In genomic region chr9:134172198-134173126, GRCh38 we compare ENCODE assay signal across 17 cellular contexts. TPM values are rescaled to one million over a fixed set of nuclear protein-coding genes. Genes with fewer than 3 reads are reported as not detected.
DNase-seq lines count a peak whose midpoint lies in the region; ATAC-seq, FAIRE-seq and TF ChIP-seq lines count a peak whose summit lies in the region.
"Had no signal": no experiment of that assay in that cellular context is flagged by ENCODE, and none has a peak within 500 bp of the region (broad histone marks: within the 10 kb centered on the region; RNA-seq: fewer than 3 reads in every experiment).

No MANE protein-coding gene starts in this region.

- peak overlapping the region; percentile 23 to 75 for H3K18ac ChIP-seq in mesenchymal stem cell (ENCODE audit: low read depth in 1 of 2, low read length in 2 of 2)

- H3K4me3 ChIP-seq in Peyer's patch (no peak overlapping the region), esophagus muscularis mucosa (no peak overlapping the region), mesenchymal stem cell (ENCODE audit: insufficient read depth in 1 of 2, low read depth in 1 of 2, low read length in 2 of 2) (peak overlapping the region in 1 of 2 experiments; percentile 28), stomach (no peak overlapping the region), SJCRH30 (no peak overlapping the region)
- H3K4me3 ChIP-seq: mucosa of descending colon had no signal

- H3K9ac ChIP-seq in mesenchymal stem cell (ENCODE audit: low read length): peak overlapping the region; percentile 61
- H3K9ac ChIP-seq: KMS-11 had no signal

- H3K79me1 ChIP-seq in mesenchymal stem cell (replicated peaks; ENCODE audit: low read length, poor library complexity, severe bottlenecking): no peaks in the 10 kb centered on the region

- H3K27ac ChIP-seq in Peyer's patch: peak overlapping the region in 3 of 4 donors; percentile 49 to 68 (median 65)
- H3K27ac ChIP-seq in esophagus muscularis mucosa (replicated peaks in 1 of 4): peak overlapping the region in 3 of 4 donors; percentile 0 to 36 (median 16)
- no peak overlapping the region for H3K27ac ChIP-seq in mesenchymal stem cell (ENCODE audit: low read length, poor library complexity, severe bottlenecking)
- H3K27ac ChIP-seq in stomach: peak overlapping the region in 3 of 5 donors; percentile 46 to 70 (median 51)
- no peak overlapping the region for H3K27ac ChIP-seq in SJCRH30
- H3K27ac ChIP-seq: KMS-11, RWPE1 had no signal

- peak overlapping the region in 1 of 2 experiments; percentile 9 for H3K14ac ChIP-seq in mesenchymal stem cell (ENCODE audit: low read length in 2 of 2)

- H3K9me3 ChIP-seq in Peyer's patch (no peaks in the 10 kb centered on the region), esophagus muscularis mucosa (peaks cover 0 to 6% (median 2%) of the 10 kb centered on the region in 4 donors), mesenchymal stem cell (ENCODE audit: control insufficient read depth, low read length) (no peaks in the 10 kb centered on the region), stomach (peaks cover 0 to 4% (median 0%) of the 10 kb centered on the region in 4 donors), SJCRH30 (replicated peaks) (no peaks in the 10 kb centered on the region)
- H3K9me3 ChIP-seq: mucosa of descending colon had no signal

- H3K4me1 ChIP-seq in Peyer's patch (peaks cover 0 to 22% (median 6%) of the 10 kb centered on the region in 4 donors), esophagus muscularis mucosa (peaks cover 10 to 34% (median 30%) of the 10 kb centered on the region in 4 donors), mesenchymal stem cell (ENCODE audit: control insufficient read depth, insufficient read depth, low read depth, low read length) (peaks cover 34% of the 10 kb centered on the region), stomach (peaks cover 6 to 30% (median 21%) of the 10 kb centered on the region in 4 donors), SJCRH30 (peaks cover 13% of the 10 kb centered on the region)

- H3K36me3 ChIP-seq in Peyer's patch (no peaks in the 10 kb centered on the region), esophagus muscularis mucosa (no peaks in the 10 kb centered on the region), mesenchymal stem cell (ENCODE audit: control insufficient read depth in 1 of 2, insufficient read depth in 2 of 2, low read depth in 1 of 2, low read length in 2 of 2) (no peaks in the 10 kb centered on the region), stomach (no peaks in the 10 kb centered on the region), SJCRH30 (no peaks in the 10 kb centered on the region)

- no peak overlapping the region for H2AFZ ChIP-seq in mesenchymal stem cell (ENCODE audit: low read depth, low read length)

- H2BK5ac ChIP-seq in mesenchymal stem cell (ENCODE audit: low read depth, low read length, poor library complexity, severe bottlenecking): no peak overlapping the region

- 86% methylated on average over 22 of the region's 31 CpGs for WGBS in esophagus muscularis mucosa
- WGBS in mesenchymal stem cell: 80% methylated on average over 31 of the region's 31 CpGs
- 68 to 86% (median 84%) methylated on average over 22 to 31 of the region's 31 CpGs for WGBS in stomach, 5 donors

- DNase-seq in Peyer's patch (no peak), esophagus muscularis mucosa (ENCODE audit: extremely low spot score) (no peak), mesenchymal stem cell (no peak), stomach (no peak), SJCRH30 (no peak), UCSD-AML1 (lab: John Stamatoyannopoulos, UW; ENCODE audit: unreplicated experiment) (no peak), D721Med (ENCODE audit: insufficient read length, low spot score) (no peak)
- DNase-seq: activated effector memory CD4-positive, alpha-beta T cell treated with Interleukin-2 at 50 U/mL for 16 hours; NCI-H1105; NCI-H2171; NCI-H774; stimulated activated naive CD8-positive, alpha-beta T cell treated with anti-CD3 and anti-CD28 coated beads, Interleukin-15, Interleukin-2, amounts not matched to agents 100 U/mL and 50 U/mL, for 24 hours had no signal

- H3K23ac ChIP-seq in mesenchymal stem cell (ENCODE audit: low read length in 2 of 2): no peak overlapping the region

- peak overlapping the region; percentile 0 for H2BK120ac ChIP-seq in mesenchymal stem cell (ENCODE audit: low read depth, low read length)

- H4K91ac ChIP-seq in mesenchymal stem cell (ENCODE audit: low read length): peak overlapping the region; percentile 55

- TF ChIP-seq CTCF in Peyer's patch (IDR thresholded peaks at IDR 0.05): no peak
- no peak for TF ChIP-seq CTCF in esophagus muscularis mucosa (IDR thresholded peaks at IDR 0.05)
- TF ChIP-seq CTCF in stomach (IDR thresholded peaks at IDR 0.05): no peak
- TF ChIP-seq CTCF in D721Med (IDR thresholded peaks at IDR 0.05; ENCODE audit: insufficient read depth, missing control alignments): no peak

- TF ChIP-seq POLR2A in Peyer's patch (IDR thresholded peaks at IDR 0.05): no peak
- TF ChIP-seq POLR2A in esophagus muscularis mucosa (IDR thresholded peaks at IDR 0.05; ENCODE audit: low read depth): no peak
- TF ChIP-seq POLR2A in stomach (IDR thresholded peaks at IDR 0.05): no peak

- H3K27me3 ChIP-seq in Peyer's patch (peaks cover 0 to 11% of the 10 kb centered on the region in 2 donors), esophagus muscularis mucosa (peaks cover 0 to 43% (median 10%) of the 10 kb centered on the region in 4 donors), mesenchymal stem cell (ENCODE audit: control insufficient read depth in 1 of 2, insufficient read depth in 1 of 2, low read length in 2 of 2) (peaks cover 4 to 29% of the 10 kb centered on the region in 2 experiments), stomach (peaks cover 0 to 39% (median 14%) of the 10 kb centered on the region in 3 donors), SJCRH30 (peaks cover 10% of the 10 kb centered on the region)

- H2BK12ac ChIP-seq in mesenchymal stem cell (ENCODE audit: low read length in 2 of 2): peak overlapping the region; percentile 12 to 97

- no peak for FAIRE-seq in D721Med (lab: Jason Lieb, UNC)
- FAIRE-seq: astrocyte had no signal

- no peak for ATAC-seq in GM19023 (IDR thresholded peaks at IDR 0.05; ENCODE audit: unreplicated experiment)
- ATAC-seq: mucosa of descending colon; stimulated activated naive CD8-positive, alpha-beta T cell treated with anti-CD3 and anti-CD28 coated beads, Interleukin-15, Interleukin-2, amounts not matched to agents 100 U/mL and 50 U/mL, for 24 hours had no signal

- H4K8ac ChIP-seq in mesenchymal stem cell (ENCODE audit: low read length): peak overlapping the region; percentile 71

- no peak overlapping the region for H3K4me2 ChIP-seq in mesenchymal stem cell (ENCODE audit: low read length, poor library complexity, severe bottlenecking)
- H3K4me2 ChIP-seq: KMS-11 had no signal

- no peak for TF ChIP-seq EP300 in esophagus muscularis mucosa (IDR thresholded peaks at IDR 0.05)
- TF ChIP-seq EP300 in stomach (IDR thresholded peaks at IDR 0.05): no peak

- no peak overlapping the region for H2AK5ac ChIP-seq in mesenchymal stem cell (ENCODE audit: low read length, severe bottlenecking)

- intact Hi-C loops in esophagus muscularis mucosa (cut with DNase I) (loop anchor here (10.0 kb wide), 1 partner anchor 572 kb away; no protein-coding TSS in a partner anchor), stomach (cut with DNase I; ENCODE audit: low total_unique reads) (loop anchor here (10.0 kb wide), 1 partner anchor 162 kb away; no protein-coding TSS in a partner anchor)

- H2BK15ac ChIP-seq in mesenchymal stem cell (ENCODE audit: low read depth, poor library complexity, severe bottlenecking): peak overlapping the region; percentile 30

- peak overlapping the region; percentile 70 to 77 for H3K4ac ChIP-seq in mesenchymal stem cell (ENCODE audit: low read depth in 1 of 2, low read length in 2 of 2)

RNA-seq across cellular contexts. Expression of gene RNU6ATAC, which starts 8.1 kb away (rescaled TPM):
- not detected for total RNA-seq in Peyer's patch
- under 1 TPM in 1 of 4 donors, not detected in 3; under 0.01 TPM for total RNA-seq in esophagus muscularis mucosa
- not detected for polyA plus RNA-seq in mesenchymal stem cell (2013, experiment 1 of 2)
- not detected for polyA plus RNA-seq in mesenchymal stem cell (2013, experiment 2 of 2)
- total RNA-seq in stomach: not detected
- not detected for polyA plus RNA-seq in stomach
- total RNA-seq in SJCRH30 (2014; rRNA removed; shearing (Covaris generic)): not detected in 2 replicates

RNA-seq across cellular contexts. Expression of gene WDR5, which starts 36.6 kb away (rescaled TPM):
- total RNA-seq in Peyer's patch (10 to 100 TPM; 21.4 to 34.7 (median 24.2) TPM), esophagus muscularis mucosa (10 to 100 TPM; 20.7 to 34.2 (median 24.6) TPM), stomach (10 to 100 TPM in 3 of 5 donors, 1 to 10 TPM in 2; 2.3 to 20.0 (median 13.6) TPM)
- polyA plus RNA-seq in mesenchymal stem cell (2013, experiment 1 of 2): 15.8 TPM
- 15.4 TPM for polyA plus RNA-seq in mesenchymal stem cell (2013, experiment 2 of 2)
- 10 to 100 TPM; 12.4 to 22.3 (median 18.4) TPM for polyA plus RNA-seq in stomach
- total RNA-seq in SJCRH30 (2014; rRNA removed; shearing (Covaris generic)): 76.4 and 84.9 TPM in 2 replicates

Comparison
In these comparisons a context has a peak if more than half of its experiments do, and no peak if none do; other contexts are left out.
1. H3K27ac ChIP-seq: peak in Peyer's patch (3 of 4), esophagus muscularis mucosa (3 of 4) and stomach (3 of 5); none in mesenchymal stem cell (single experiment) and SJCRH30 (single experiment).